18 cellular contexts compared by ENCODE assay signal in genomic region chr7:128299109-128299514, GRCh38. TPM values are rescaled to one million over a fixed set of nuclear protein-coding genes. Genes with fewer than 3 reads are reported as not detected.
"Had no signal": no experiment of that assay in that cellular context is flagged by ENCODE, and none has a peak within 500 bp of the region (broad histone marks: within the 10 kb centered on the region; RNA-seq: fewer than 3 reads in every experiment).

No MANE protein-coding gene starts in this region.

- H3K4me3 ChIP-seq: ascending aorta, gastrocnemius medialis, mucosa of descending colon, testis, uterus had no signal

- H3K27ac Mint-ChIP-seq: activated CD8-positive, alpha-beta T cell treated with anti-CD3 and anti-CD28 coated beads for 36 hours; activated T-helper 1 cell treated with anti-CD3 and anti-CD28 coated beads, Interleukin-12 subunit alpha, Interleukin-12 subunit beta, Interleukin-2, Interleukin-4 antibody, amounts not matched to agents 30 ng/mL and 10 ng/mL and 1 ng/mL, durations not matched to agents 14 hours and 24 hours and 36 hours; stimulated activated naive CD8-positive, alpha-beta T cell treated with anti-CD3 and anti-CD28 coated beads, Interleukin-15, Interleukin-2, amounts not matched to agents 100 ng/mL and 50 ng/mL, for 24 hours had no signal

- H3K9me3 Mint-ChIP-seq: activated CD8-positive, alpha-beta T cell treated with anti-CD3 and anti-CD28 coated beads for 36 hours; activated T-helper 1 cell treated with anti-CD3 and anti-CD28 coated beads, Interleukin-12 subunit alpha, Interleukin-12 subunit beta, Interleukin-2, Interleukin-4 antibody, amounts not matched to agents 30 ng/mL and 10 ng/mL and 1 ng/mL, durations not matched to agents 14 hours and 24 hours and 36 hours; naive thymus-derived CD8-positive, alpha-beta T cell; stimulated activated naive CD8-positive, alpha-beta T cell treated with anti-CD3 and anti-CD28 coated beads, Interleukin-15, Interleukin-2, amounts not matched to agents 100 ng/mL and 50 ng/mL, for 24 hours had no signal

- DNase-seq: activated CD4-positive, alpha-beta T cell treated with anti-CD3 and anti-CD28 coated beads for 4 hours; activated CD8-positive, alpha-beta memory T cell treated with anti-CD3 and anti-CD28 coated beads, Interleukin-2, amount 50 U/mL, for 48 hours; activated CD8-positive, alpha-beta T cell treated with anti-CD3 and anti-CD28 coated beads for 36 hours; activated naive CD4-positive, alpha-beta T cell; gastrocnemius medialis; left colon; mucosa of descending colon; naive thymus-derived CD8-positive, alpha-beta T cell; stimulated activated CD4-positive, alpha-beta T cell treated with anti-CD3 and anti-CD28 coated beads, Interleukin-15, amount 100 ng/mL, for 24 hours; stimulated activated CD4-positive, alpha-beta T cell treated with anti-CD3 and anti-CD28 coated beads, Interleukin-4, amount 100 ng/mL, for 24 hours; T-helper 9 cell; testis; uterus had no signal

- H3K9me3 ChIP-seq: ascending aorta, gastrocnemius medialis, mucosa of descending colon, testis, uterus had no signal

- H3K4me1 ChIP-seq: ascending aorta, gastrocnemius medialis, uterus had no signal

- ATAC-seq: activated CD8-positive, alpha-beta T cell treated with anti-CD3 and anti-CD28 coated beads for 36 hours; gastrocnemius medialis; left colon; mucosa of descending colon; naive thymus-derived CD8-positive, alpha-beta T cell had no signal

- H3K27ac ChIP-seq: ascending aorta, gastrocnemius medialis, testis, uterus, VCaP had no signal

- H3K27me3 ChIP-seq: ascending aorta, gastrocnemius medialis, testis, uterus had no signal

- H3K27me3 Mint-ChIP-seq: activated CD8-positive, alpha-beta T cell treated with anti-CD3 and anti-CD28 coated beads for 36 hours; naive thymus-derived CD8-positive, alpha-beta T cell; stimulated activated naive CD8-positive, alpha-beta T cell treated with anti-CD3 and anti-CD28 coated beads, Interleukin-15, Interleukin-2, amounts not matched to agents 100 ng/mL and 50 ng/mL, for 24 hours had no signal

- H3K36me3 ChIP-seq: gastrocnemius medialis, uterus had no signal

- H3K4me3 Mint-ChIP-seq: activated CD8-positive, alpha-beta T cell treated with anti-CD3 and anti-CD28 coated beads for 36 hours; activated T-helper 1 cell treated with anti-CD3 and anti-CD28 coated beads, Interleukin-12 subunit alpha, Interleukin-12 subunit beta, Interleukin-2, Interleukin-4 antibody, amounts not matched to agents 30 ng/mL and 10 ng/mL and 1 ng/mL, durations not matched to agents 14 hours and 24 hours and 36 hours; naive thymus-derived CD8-positive, alpha-beta T cell; stimulated activated naive CD8-positive, alpha-beta T cell treated with anti-CD3 and anti-CD28 coated beads, Interleukin-15, Interleukin-2, amounts not matched to agents 100 ng/mL and 50 ng/mL, for 24 hours had no signal

RNA-seq across cellular contexts. Expression of gene LEP, which starts 58.0 kb away (rescaled TPM):
- total RNA-seq: activated CD8-positive, alpha-beta T cell treated with anti-CD3 and anti-CD28 coated beads for 36 hours; activated T-helper 1 cell treated with anti-CD3 and anti-CD28 coated beads, Interleukin-12 subunit alpha, Interleukin-12 subunit beta, Interleukin-2, Interleukin-4 antibody, amounts not matched to agents 30 ng/mL and 10 ng/mL and 1 ng/mL, durations not matched to agents 14 hours and 24 hours and 36 hours; ascending aorta; lung microvascular endothelial cell; naive thymus-derived CD8-positive, alpha-beta T cell; uterus had no signal
